15 cellular contexts compared by ENCODE assay signal in genomic region chr1:32764826-32765545, GRCh38. TPM values are rescaled to one million over a fixed set of nuclear protein-coding genes. Genes with fewer than 3 reads are reported as not detected.
DNase-seq lines count a peak whose midpoint lies in the region; ATAC-seq, FAIRE-seq and TF ChIP-seq lines count a peak whose summit lies in the region.
"Had no signal": no experiment of that assay in that cellular context is flagged by ENCODE, and none has a peak within 500 bp of the region (broad histone marks: within the 10 kb centered on the region; RNA-seq: fewer than 3 reads in every experiment).

No MANE protein-coding gene starts in this region.

- no peaks in the 10 kb centered on the region for H3K9me3 Mint-ChIP-seq in activated CD8-positive, alpha-beta memory T cell treated with anti-CD3 and anti-CD28 coated beads, Interleukin-2, amount 10 ng/mL, durations not matched to agents 7 days and 5 days (ENCODE audit: low read depth)
- no peaks in the 10 kb centered on the region for H3K9me3 Mint-ChIP-seq in stimulated activated naive B cell treated with anti-CD40 and anti-IgM and Interleukin-4, amounts not matched to agents 10 μg/mL and 1 μg/mL and 100 μg/mL, for 72 hours
- H3K9me3 Mint-ChIP-seq: T-cell had no signal

- CTCF ChIA-PET in A549 (lab: Yijun Ruan, JAX): interaction anchor here (1.2 to 11.1 kb wide), 4 partner anchors 8 to 59 kb away, joined by 3 to 62 read pairs (median 25); no protein-coding TSS in a partner anchor
- CTCF ChIA-PET in activated CD8-positive, alpha-beta memory T cell treated with anti-CD3 and anti-CD28 coated beads, Interleukin-2, amount 10 ng/mL, durations not matched to agents 7 days and 5 days (lab: Charles Lee): interaction anchor here (1.0 to 2.0 kb wide), 2 partner anchors 53 to 245 kb away, joined by 3 to 6 read pairs; no protein-coding TSS in a partner anchor

- H3K36me3 Mint-ChIP-seq in activated CD8-positive, alpha-beta memory T cell treated with anti-CD3 and anti-CD28 coated beads, Interleukin-2, amount 10 ng/mL, durations not matched to agents 7 days and 5 days: no peaks in the 10 kb centered on the region
- H3K36me3 Mint-ChIP-seq in stimulated activated naive B cell treated with anti-CD40 and anti-IgM and Interleukin-4, amounts not matched to agents 10 μg/mL and 1 μg/mL and 100 μg/mL, for 72 hours: no peaks in the 10 kb centered on the region
- H3K36me3 Mint-ChIP-seq: T-cell had no signal

- no peak for DNase-seq in A549 (ENCODE audit: low read depth in 1 of 2, low spot score in 1 of 2)
- no peak for DNase-seq in RWPE2 (ENCODE audit: low spot score)
- DNase-seq in activated CD8-positive, alpha-beta memory T cell treated with anti-CD3 and anti-CD28 coated beads, Interleukin-2, amount 10 ng/mL, durations not matched to agents 7 days and 5 days: no peak
- DNase-seq in activated CD8-positive, alpha-beta memory T cell treated with anti-CD3 and anti-CD28 coated beads, Interleukin-2, amount 50 U/mL, for 48 hours: no peak
- no peak for DNase-seq in Karpas-422
- no peak for DNase-seq in stimulated activated naive B cell treated with anti-CD40 and anti-IgM and Interleukin-4, amounts not matched to agents 10 μg/mL and 1 μg/mL and 100 μg/mL, for 72 hours
- DNase-seq: activated naive CD4-positive, alpha-beta T cell; GDM1; kidney glomerular epithelial cell; small intestine; T-cell; upper lobe of right lung had no signal

- WGBS in A549 (ENCODE audit: missing lambda C conversion rate): 93% methylated on average over 3 of the region's 6 CpGs

- H3K4me3 Mint-ChIP-seq in activated CD8-positive, alpha-beta memory T cell treated with anti-CD3 and anti-CD28 coated beads, Interleukin-2, amount 10 ng/mL, durations not matched to agents 7 days and 5 days: no peak overlapping the region
- no peak overlapping the region for H3K4me3 Mint-ChIP-seq in stimulated activated naive B cell treated with anti-CD40 and anti-IgM and Interleukin-4, amounts not matched to agents 10 μg/mL and 1 μg/mL and 100 μg/mL, for 72 hours
- H3K4me3 Mint-ChIP-seq: T-cell had no signal

- H4K20me1 ChIP-seq in Karpas-422 (ENCODE audit: insufficient read depth, low read depth, low read length): no peaks in the 10 kb centered on the region

- H3K9me3 ChIP-seq in A549 (no peaks in the 10 kb centered on the region), HUES48 (ENCODE audit: control insufficient read depth, insufficient read depth, low read length) (no peaks in the 10 kb centered on the region), RWPE2 (ENCODE audit: severe bottlenecking) (no peaks in the 10 kb centered on the region), iPS-18c (ENCODE audit: control insufficient read depth, insufficient read depth, low read length) (no peaks in the 10 kb centered on the region), Karpas-422 (ENCODE audit: low read length) (no peaks in the 10 kb centered on the region)
- H3K9me3 ChIP-seq: upper lobe of right lung had no signal

- ATAC-seq in A549: no peak
- no peak for ATAC-seq in RWPE2 (ENCODE audit: low read depth)
- no peak for ATAC-seq in activated CD8-positive, alpha-beta memory T cell treated with anti-CD3 and anti-CD28 coated beads, Interleukin-2, amount 10 ng/mL, durations not matched to agents 7 days and 5 days
- no peak for ATAC-seq in stimulated activated naive B cell treated with anti-CD40 and anti-IgM and Interleukin-4, amounts not matched to agents 10 μg/mL and 1 μg/mL and 100 μg/mL, for 72 hours (replicated peaks)
- ATAC-seq: T-cell, upper lobe of right lung had no signal

- no peak for TF ChIP-seq CTCF in A549 (IDR thresholded peaks at IDR 0.05)
- no peak for TF ChIP-seq CTCF in RWPE2 (IDR thresholded peaks at IDR 0.05; ENCODE audit: poor library complexity, severe bottlenecking)

- no peak for FAIRE-seq in A549 (lab: Jason Lieb, UNC)
- FAIRE-seq: small intestine had no signal

- no peaks in the 10 kb centered on the region for H3K79me2 ChIP-seq in Karpas-422 (ENCODE audit: low read length)

- peaks cover 26% of the 10 kb centered on the region for H3K36me3 ChIP-seq in HUES48 (ENCODE audit: control insufficient read depth, insufficient read depth, low read length)
- peaks cover 52% of the 10 kb centered on the region for H3K36me3 ChIP-seq in RWPE2 (ENCODE audit: low read depth)
- no peaks in the 10 kb centered on the region for H3K36me3 ChIP-seq in Karpas-422 (ENCODE audit: insufficient read depth, low read length)

- no peak for TF ChIP-seq POLR2A in A549 (IDR thresholded peaks at IDR 0.05; ENCODE audit: low read length)

- peaks cover 90% of the 10 kb centered on the region for H3K4me1 ChIP-seq in A549
- peaks cover 43% of the 10 kb centered on the region for H3K4me1 ChIP-seq in HUES48 (ENCODE audit: control insufficient read depth, insufficient read depth, low read length)
- H3K4me1 ChIP-seq in RWPE2 (ENCODE audit: insufficient read depth, poor library complexity, severe bottlenecking): peaks cover 58% of the 10 kb centered on the region
- H3K4me1 ChIP-seq in Karpas-422 (ENCODE audit: low read length): peaks cover 6% of the 10 kb centered on the region; the same call in 1 of the 2 replicates

- POLR2A ChIA-PET in A549 (lab: Yijun Ruan, JAX): no interaction called here

- H3K9ac ChIP-seq in HUES48 (ENCODE audit: low read depth, low read length): no peak overlapping the region
- no peak overlapping the region for H3K9ac ChIP-seq in Karpas-422 (ENCODE audit: low read length)

- no peak overlapping the region for H2AFZ ChIP-seq in Karpas-422 (ENCODE audit: low read length)

- H3K27ac ChIP-seq in A549 (peak overlapping the region; percentile 53 to 99), HUES48 (ENCODE audit: low read depth, low read length) (peak overlapping the region; percentile 91), RWPE2 (ENCODE audit: poor library complexity, severe bottlenecking) (peak overlapping the region; percentile 100), Karpas-422 (ENCODE audit: low read length) (no peak overlapping the region)
- H3K27ac ChIP-seq: HL-60, upper lobe of right lung had no signal

- no peaks in the 10 kb centered on the region for H3K9me2 ChIP-seq in Karpas-422 (replicated peaks; ENCODE audit: insufficient read depth, low read length)

- H3K27me3 ChIP-seq in HUES48 (ENCODE audit: control insufficient read depth, insufficient read depth, low read length) (no peaks in the 10 kb centered on the region), RWPE2 (ENCODE audit: insufficient read depth, poor library complexity, severe bottlenecking) (no peaks in the 10 kb centered on the region), Karpas-422 (ENCODE audit: low read length) (no peaks in the 10 kb centered on the region)
- H3K27me3 ChIP-seq: upper lobe of right lung had no signal

- H3K4me1 Mint-ChIP-seq in activated CD8-positive, alpha-beta memory T cell treated with anti-CD3 and anti-CD28 coated beads, Interleukin-2, amount 10 ng/mL, durations not matched to agents 7 days and 5 days: peaks cover 2% of the 10 kb centered on the region
- H3K4me1 Mint-ChIP-seq in stimulated activated naive B cell treated with anti-CD40 and anti-IgM and Interleukin-4, amounts not matched to agents 10 μg/mL and 1 μg/mL and 100 μg/mL, for 72 hours: peaks cover 2 to 8% of the 10 kb centered on the region in 2 donors

- peak overlapping the region; percentile 52 for H3K4me2 ChIP-seq in A549
- H3K4me2 ChIP-seq in Karpas-422 (ENCODE audit: low read depth, low read length, poor library complexity, severe bottlenecking): no peak overlapping the region

- H3K27ac Mint-ChIP-seq in activated CD8-positive, alpha-beta memory T cell treated with anti-CD3 and anti-CD28 coated beads, Interleukin-2, amount 10 ng/mL, durations not matched to agents 7 days and 5 days: no peak overlapping the region
- H3K27ac Mint-ChIP-seq in stimulated activated naive B cell treated with anti-CD40 and anti-IgM and Interleukin-4, amounts not matched to agents 10 μg/mL and 1 μg/mL and 100 μg/mL, for 72 hours: no peak overlapping the region
- H3K27ac Mint-ChIP-seq: T-cell had no signal

- no peaks in the 10 kb centered on the region for H3K27me3 Mint-ChIP-seq in activated CD8-positive, alpha-beta memory T cell treated with anti-CD3 and anti-CD28 coated beads, Interleukin-2, amount 10 ng/mL, durations not matched to agents 7 days and 5 days
- no peaks in the 10 kb centered on the region for H3K27me3 Mint-ChIP-seq in stimulated activated naive B cell treated with anti-CD40 and anti-IgM and Interleukin-4, amounts not matched to agents 10 μg/mL and 1 μg/mL and 100 μg/mL, for 72 hours
- H3K27me3 Mint-ChIP-seq: T-cell had no signal

- TF ChIP-seq RAD21 in A549 (conservative IDR thresholded peaks at IDR 0.05 in 1 of 2, IDR thresholded peaks at IDR 0.05 in 1 of 2): no peak

- no peak for TF ChIP-seq EP300 in A549 (IDR thresholded peaks at IDR 0.05)

- H3K4me3 ChIP-seq in A549 (no peak overlapping the region), HUES48 (ENCODE audit: low read depth, low read length) (peak overlapping the region; percentile 55; the same call in 1 of the 2 replicates), RWPE2 (ENCODE audit: severe bottlenecking) (no peak overlapping the region), iPS-18c (ENCODE audit: insufficient read depth, low read depth, low read length) (peak overlapping the region; percentile 1; the same call in 1 of the 2 replicates), Karpas-422 (ENCODE audit: low read length) (no peak overlapping the region)
- H3K4me3 ChIP-seq: upper lobe of right lung had no signal

TF ChIP-seq in A549, 52 proteins besides CTCF, POLR2A, EP300 and RAD21 (continues in another document):
- TF ChIP-seq CBX8 (IDR thresholded peaks at IDR 0.05) (no peak), EHF (CRISPR knock-in tag; IDR thresholded peaks at IDR 0.05) (no peak), MYC (IDR thresholded peaks at IDR 0.05; ENCODE audit: borderline replicate concordance, low read length) (no peak)

RNA-seq across cellular contexts. Expression of gene YARS1, which starts 52.2 kb away (rescaled TPM):
- polyA plus RNA-seq in A549 (2011; rRNA removed) (103 and 105 TPM in 2 replicates), A549 (2017; fragmentation: RNase III; extraction: RNeasy Plus Mini Kit Qiagen cat#74134 plus additional on column Dnase treatment) (83.2 to 103 TPM (median 92.5 TPM) in 3 replicates)
- 52.7 and 55.7 TPM in 2 replicates for polyA plus RNA-seq in A549 (2012; cell fraction: cytosol; rRNA removed)
- 51.1 and 64.7 TPM in 2 replicates for polyA plus RNA-seq in A549 (2012; cell fraction: nucleus; rRNA removed)
- 82.0 and 94.1 TPM in 2 replicates for polyA minus RNA-seq in A549 (2011; rRNA and poly(A)+ RNA removed)
- total RNA-seq in activated CD8-positive, alpha-beta memory T cell treated with anti-CD3 and anti-CD28 coated beads, Interleukin-2, amount 10 ng/mL, durations not matched to agents 7 days and 5 days: 100 to 1,000 TPM; 192 to 238 TPM
- total RNA-seq in Karpas-422 (2014; rRNA removed; shearing (Covaris generic); ENCODE audit: low replicate concordance): 118 and 159 TPM in 2 replicates

RNA-seq across cellular contexts. Expression of gene S100PBP, which starts 52.5 kb away (rescaled TPM):
- polyA plus RNA-seq in A549 (2011; rRNA removed) (39.3 and 41.9 TPM in 2 replicates), A549 (2017; fragmentation: RNase III; extraction: RNeasy Plus Mini Kit Qiagen cat#74134 plus additional on column Dnase treatment) (15.9 to 17.0 TPM (median 16.1 TPM) in 3 replicates)
- polyA plus RNA-seq in A549 (2012; cell fraction: cytosol; rRNA removed): 6.6 and 7.2 TPM in 2 replicates
- 10.4 and 18.2 TPM in 2 replicates for polyA plus RNA-seq in A549 (2012; cell fraction: nucleus; rRNA removed)
- 23.1 and 24.8 TPM in 2 replicates for polyA minus RNA-seq in A549 (2011; rRNA and poly(A)+ RNA removed)
- 100 to 1,000 TPM in 1 of 2 experiments, 10 to 100 TPM in 1; 85.3 to 102 TPM for total RNA-seq in activated CD8-positive, alpha-beta memory T cell treated with anti-CD3 and anti-CD28 coated beads, Interleukin-2, amount 10 ng/mL, durations not matched to agents 7 days and 5 days
- 23.7 and 30.8 TPM in 2 replicates for total RNA-seq in Karpas-422 (2014; rRNA removed; shearing (Covaris generic); ENCODE audit: low replicate concordance)

Comparison
In these comparisons a context has a peak if more than half of its experiments do, and no peak if none do; other contexts are left out.
1. H3K4me3 ChIP-seq: peak in HUES48 (single experiment) and iPS-18c (single experiment); none in A549 (single experiment), RWPE2 (single experiment) and Karpas-422 (single experiment).